Comparison of ENCODE assay signal across 11 cellular contexts in the genomic region with DNA sequence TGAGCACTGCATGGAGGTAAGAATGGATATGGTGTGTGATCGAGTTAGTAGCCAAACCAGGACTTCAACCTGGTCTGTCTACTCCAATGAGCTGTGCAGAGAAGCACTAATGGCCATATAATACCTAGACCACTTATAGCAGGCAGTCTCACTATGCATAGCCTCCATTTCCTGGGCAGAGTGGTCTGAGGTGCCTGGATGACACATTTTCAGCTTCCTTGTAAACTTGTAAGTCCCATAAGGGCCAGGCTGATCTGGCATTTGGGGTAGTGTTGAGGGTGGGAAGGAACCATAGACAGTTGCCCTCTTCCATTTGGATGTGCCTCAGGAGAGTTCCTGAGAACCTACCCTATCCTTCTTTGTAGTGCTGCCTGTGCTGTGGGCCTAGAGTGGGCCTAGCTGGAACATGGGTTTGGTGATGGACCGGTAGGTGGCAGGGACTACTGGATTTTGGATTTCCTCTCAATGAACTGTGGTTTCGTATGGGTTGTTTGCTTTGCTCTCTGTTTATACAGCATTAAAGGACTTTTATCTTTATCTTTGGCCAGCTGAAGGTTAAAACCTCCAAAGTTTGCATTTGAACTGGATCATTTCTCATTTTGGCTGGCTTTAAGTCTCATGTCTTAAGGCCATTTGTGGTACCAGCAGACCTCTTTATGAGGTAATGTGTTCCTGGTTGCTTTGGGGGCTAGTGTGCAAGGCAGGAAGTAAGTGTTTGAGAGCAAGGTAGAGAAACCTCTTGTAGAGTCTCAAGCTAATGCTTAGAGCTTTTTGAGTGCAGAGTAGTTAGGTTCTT.
A peak's percentile ranks its signal among the peaks of the same experiment; 100 is the strongest.
DNase-seq lines count a peak whose midpoint lies in the region; ATAC-seq and TF ChIP-seq lines count a peak whose summit lies in the region.
"Had no signal": no experiment of that assay in that cellular context is flagged by ENCODE, and none has a peak within 500 bp of the region (broad histone marks: within the 10 kb centered on the region; RNA-seq: fewer than 3 reads in every experiment).

No MANE protein-coding gene starts in this region.

- H3K4me1 ChIP-seq in DND-41 (ENCODE audit: insufficient read depth, low read length) (peaks cover 60% of the 10 kb centered on the region), ovary (ENCODE audit: insufficient read depth) (peaks cover 38% of the 10 kb centered on the region), A673 (ENCODE audit: insufficient read depth, low read length, poor library complexity, severe bottlenecking) (peaks cover 10% of the 10 kb centered on the region)

- peaks cover 74% of the 10 kb centered on the region for H3K4me1 Mint-ChIP-seq in activated T-helper 2 cell treated with anti-CD3 and anti-CD28 coated beads, Interferon-gamma antibody, Interleukin-2, Interleukin-4, amounts not matched to agents 10 μg/mL and 5 μg/mL and 100 μg/mL, durations not matched to agents 14 hours and 24 hours and 36 hours (ENCODE audit: low read depth)

- H3K79me2 ChIP-seq in DND-41 (ENCODE audit: insufficient read depth, low read length), result peaks cover 68% of the 10 kb centered on the region

- no TSS peak for BruUV-seq in A673 (replicated peaks; lab: Mats Ljungman, UMichigan)

- H3K4me3 ChIP-seq in DND-41 (ENCODE audit: low read depth in 1 of 2, low read length in 2 of 2) (peak overlapping the region in 1 of 2 experiments; percentile 3; a peak in 1 of 4 replicates), ovary (no peak overlapping the region), A673 (ENCODE audit: low read depth, low read length, poor library complexity, severe bottlenecking) (no peak overlapping the region)

- H2AFZ ChIP-seq in DND-41 (ENCODE audit: low read depth, low read length), result peak overlapping the region; percentile 3

- H3K27ac Mint-ChIP-seq in activated T-helper 2 cell treated with anti-CD3 and anti-CD28 coated beads, Interferon-gamma antibody, Interleukin-2, Interleukin-4, amounts not matched to agents 10 μg/mL and 5 μg/mL and 100 μg/mL, durations not matched to agents 14 hours and 24 hours and 36 hours, result peak overlapping the region; percentile 65

- H3K27me3 Mint-ChIP-seq in activated T-helper 2 cell treated with anti-CD3 and anti-CD28 coated beads, Interferon-gamma antibody, Interleukin-2, Interleukin-4, amounts not matched to agents 10 μg/mL and 5 μg/mL and 100 μg/mL, durations not matched to agents 14 hours and 24 hours and 36 hours (ENCODE audit: low read depth), result no peaks in the 10 kb centered on the region

- no peak for TF ChIP-seq POLR2A in ovary (IDR thresholded peaks at IDR 0.05)

- H3K36me3 Mint-ChIP-seq in activated T-helper 2 cell treated with anti-CD3 and anti-CD28 coated beads, Interferon-gamma antibody, Interleukin-2, Interleukin-4, amounts not matched to agents 10 μg/mL and 5 μg/mL and 100 μg/mL, durations not matched to agents 14 hours and 24 hours and 36 hours (ENCODE audit: low read depth), result peaks cover 44% of the 10 kb centered on the region

- peak overlapping the region; percentile 94 for H3K27ac ChIP-seq in DND-41 (ENCODE audit: low read length)
- H3K27ac ChIP-seq in ovary, result peak overlapping the region; percentile 13 to 39
- H3K27ac ChIP-seq in A673 (ENCODE audit: low read depth, low read length, poor library complexity, severe bottlenecking), result no peak overlapping the region

- TF ChIP-seq CTCF in DND-41 (IDR thresholded peaks at IDR 0.05; ENCODE audit: borderline replicate concordance, extremely low read depth, low read length, poor library complexity, severe bottlenecking), result no peak
- TF ChIP-seq CTCF in ovary (IDR thresholded peaks at IDR 0.05), result peak in 1 of 3 donors; percentile 15
- TF ChIP-seq CTCF in A673 (conservative IDR thresholded peaks at IDR 0.05; ENCODE audit: low read depth, low read length), result no peak

- TF ChIP-seq EP300 in ovary (IDR thresholded peaks at IDR 0.05), result no peak

- no peaks in the 10 kb centered on the region for H3K9me3 ChIP-seq in DND-41 (ENCODE audit: insufficient read depth, low read length, severe bottlenecking)
- no peaks in the 10 kb centered on the region for H3K9me3 ChIP-seq in ovary
- H3K9me3 ChIP-seq in A673 (ENCODE audit: low read depth, low read length, poor library complexity, severe bottlenecking), result no peaks in the 10 kb centered on the region

- peaks cover 4% of the 10 kb centered on the region for H3K9me3 Mint-ChIP-seq in activated T-helper 2 cell treated with anti-CD3 and anti-CD28 coated beads, Interferon-gamma antibody, Interleukin-2, Interleukin-4, amounts not matched to agents 10 μg/mL and 5 μg/mL and 100 μg/mL, durations not matched to agents 14 hours and 24 hours and 36 hours

- H3K36me3 ChIP-seq in DND-41 (ENCODE audit: insufficient read depth, low read length) (0 out of 2 replicates have a peak, but pooled peaks cover 3% of the 10 kb centered on the region), ovary (no peaks in the 10 kb centered on the region), A673 (ENCODE audit: insufficient read depth, low read length, poor library complexity, severe bottlenecking) (no peaks in the 10 kb centered on the region)

- POLR2A ChIA-PET in A673 (lab: Charles Lee; ENCODE audit: low non-redundant PET), result no interaction called here

- H3K27me3 ChIP-seq in DND-41 (ENCODE audit: insufficient read depth, low read length, poor library complexity), result no peaks in the 10 kb centered on the region
- H3K27me3 ChIP-seq in ovary, result no peaks in the 10 kb centered on the region
- no peaks in the 10 kb centered on the region for H3K27me3 ChIP-seq in A673 (replicated peaks; ENCODE audit: insufficient read depth, low read depth, low read length, poor library complexity)

- in situ Hi-C loops in ACHN (cut with HindIII; ENCODE audit: low pct_ligation_motif_present, low pct_unique_long_range_greater_than_20kb, low sequenced_read_pairs), result no loop called here

- peak overlapping the region; percentile 44 for H3K9ac ChIP-seq in DND-41 (ENCODE audit: low read depth, low read length)

- intact Hi-C loops in activated T-helper 2 cell treated with anti-CD3 and anti-CD28 coated beads, Interferon-gamma antibody, Interleukin-2, Interleukin-4, amounts not matched to agents 10 μg/mL and 5 μg/mL and 100 μg/mL, durations not matched to agents 14 hours and 24 hours and 36 hours (cut with micrococcal nuclease), result loop anchor here (5.0 kb wide), 1 partner anchor 35 kb away; no protein-coding TSS in a partner anchor
- intact Hi-C loops in ovary (cut with DNase I), result loop anchor here in 1 of 4 donors (10.0 kb wide), 1 partner anchor 88 kb away; a partner anchor contains a TSS
- intact Hi-C loops in A673 (cut with micrococcal nuclease; ENCODE audit: unreplicated experiment), result no loop called here

- peak; percentile 64 for DNase-seq in DND-41
- DNase-seq in activated T-helper 2 cell treated with anti-CD3 and anti-CD28 coated beads, Interferon-gamma antibody, Interleukin-2, Interleukin-4, amounts not matched to agents 10 μg/mL and 5 μg/mL and 100 μg/mL, durations not matched to agents 14 hours and 24 hours and 36 hours (ENCODE audit: low spot score), result no peak
- DNase-seq in ovary, result no peak
- DNase-seq in stimulated activated CD4-positive, alpha-beta T cell treated with anti-CD3 and anti-CD28 coated beads, Interleukin-1b, Interleukin-23, amount 100 ng/mL, for 48 hours, result no peak
- DNase-seq in ACHN, result no peak
- DNase-seq in A673 (ENCODE audit: low spot score), result no peak
- DNase-seq: activated CD4-positive, CD25-positive, alpha-beta regulatory T cell; cortex of kidney; GOT3 had no signal

- no peak overlapping the region for H3K4me3 Mint-ChIP-seq in activated T-helper 2 cell treated with anti-CD3 and anti-CD28 coated beads, Interferon-gamma antibody, Interleukin-2, Interleukin-4, amounts not matched to agents 10 μg/mL and 5 μg/mL and 100 μg/mL, durations not matched to agents 14 hours and 24 hours and 36 hours (ENCODE audit: low read depth)

- ATAC-seq in DND-41 (ENCODE audit: insufficient read depth, low read depth) (peak; percentile 70), HG02610 (IDR thresholded peaks at IDR 0.05; ENCODE audit: unreplicated experiment) (peak; percentile 71), GM21723 (IDR thresholded peaks at IDR 0.05; ENCODE audit: unreplicated experiment) (no peak)

- 61 to 71% (median 70%) methylated on average over 3 of the region's 3 CpGs for WGBS in ovary, 3 donors

- no peaks in the 10 kb centered on the region for H4K20me1 ChIP-seq in DND-41 (ENCODE audit: insufficient read depth, low read length)

- peak overlapping the region; percentile 28 for H3K4me2 ChIP-seq in DND-41 (ENCODE audit: insufficient read depth, low read length)

- CTCF ChIA-PET in A673 (lab: Charles Lee), result no interaction called here
